Comparison of ENCODE assay signal across 25 cellular contexts in genomic region chr16:87209808-87210512, GRCh38.
DNase-seq lines count a peak whose midpoint lies in the region; ATAC-seq, FAIRE-seq and TF ChIP-seq lines count a peak whose summit lies in the region.
"Had no signal": no experiment of that assay in that cellular context is flagged by ENCODE, and none has a peak within 500 bp of the region (broad histone marks: within the 10 kb centered on the region; RNA-seq: fewer than 3 reads in every experiment).

No MANE protein-coding gene starts in this region.

- no peak for TF ChIP-seq EP300 in K562 (IDR thresholded peaks at IDR 0.05; ENCODE audit: low read length)

- H2BK15ac ChIP-seq in neuronal stem cell (ENCODE audit: low read length) = no peak overlapping the region

- no peak for TF ChIP-seq RAD21 in K562 (CRISPR knock-in tag; conservative IDR thresholded peaks at IDR 0.05 in 1 of 2, IDR thresholded peaks at IDR 0.05 in 1 of 2)

- H2AK5ac ChIP-seq in neuronal stem cell (ENCODE audit: low read depth, low read length) = no peak overlapping the region

- H3K4me3 ChIP-seq in HEK293 (ENCODE audit: low read depth, low read length) (no peak overlapping the region), K562 (no peak overlapping the region), neuronal stem cell (ENCODE audit: low read length in 2 of 2) (peak overlapping the region in 1 of 2 donors; percentile 53)
- H3K4me3 ChIP-seq: GM12878, GM23248 had no signal

- POLR2A ChIA-PET in HEK293 (lab: Yijun Ruan, JAX) = no interaction called here
- POLR2A ChIA-PET in K562 (lab: Yijun Ruan, JAX) = no interaction called here

- no peaks in the 10 kb centered on the region for H3K79me1 ChIP-seq in neuronal stem cell (ENCODE audit: low read depth, low read length)

- H3K79me2 ChIP-seq in K562 (ENCODE audit: control insufficient read depth, insufficient read depth, low read length) = no peaks in the 10 kb centered on the region

- H2BK5ac ChIP-seq in neuronal stem cell (ENCODE audit: low read length) = no peak overlapping the region

- H3K36me3 ChIP-seq in HEK293 (ENCODE audit: control insufficient read depth in 2 of 2, insufficient read depth in 1 of 2, low read length in 2 of 2) (no peaks in the 10 kb centered on the region; a peak in 1 of 3 replicates), K562 (ENCODE audit: control insufficient read depth, insufficient read depth, low read length) (no peaks in the 10 kb centered on the region), neuronal stem cell (replicated peaks in 1 of 2; ENCODE audit: control insufficient read depth in 2 of 2, insufficient read depth in 2 of 2, low read length in 2 of 2) (no peaks in the 10 kb centered on the region)
- H3K36me3 ChIP-seq: BE2C had no signal

- H2BK120ac ChIP-seq in neuronal stem cell (ENCODE audit: low read depth, low read length) = no peak overlapping the region

- intact Hi-C loops in K562 (cut with micrococcal nuclease) = no loop called here

- BruUV-seq in K562 (replicated peaks; lab: Mats Ljungman, UMichigan) = no TSS peak

- H3K18ac ChIP-seq in neuronal stem cell (ENCODE audit: low read length) = no peak overlapping the region

- TF ChIP-seq CTCF in HEK293 (tag by site-specific recombination; IDR thresholded peaks at IDR 0.05) (no peak), K562 (IDR thresholded peaks at IDR 0.05 in 2 of 3, conservative IDR thresholded peaks at IDR 0.05 in 1 of 3; ENCODE audit: insufficient read depth in 2 of 3, low read depth in 1 of 3, low read length in 3 of 3) (no peak)

- CTCF ChIA-PET in HEK293 (lab: Yijun Ruan, JAX) (no interaction called here), K562 (lab: Yijun Ruan, JAX; ENCODE audit: low intra/inter-chr PET ratio) (no interaction called here)

- TF ChIP-seq POLR2A in GM12891 (IDR thresholded peaks at IDR 0.05; ENCODE audit: low read depth, low read length) (no peak), K562 (conservative IDR thresholded peaks at IDR 0.05) (no peak)

- H3K9me3 ChIP-seq in HEK293 (ENCODE audit: control insufficient read depth, insufficient read depth, low read depth, low read length) (no peaks in the 10 kb centered on the region), K562 (replicated peaks; ENCODE audit: control insufficient read depth, insufficient read depth, low read depth, low read length) (no peaks in the 10 kb centered on the region), neuronal stem cell (replicated peaks in 1 of 2; ENCODE audit: control insufficient read depth in 2 of 2, insufficient read depth in 1 of 2, low read depth in 1 of 2, low read length in 2 of 2) (peaks cover 0 to 7% of the 10 kb centered on the region in 2 donors)
- H3K9me3 ChIP-seq: BE2C had no signal

- H3K9ac ChIP-seq in K562 (ENCODE audit: insufficient read depth in 1 of 2, low read depth in 2 of 2, low read length in 2 of 2) (no peak overlapping the region), neuronal stem cell (ENCODE audit: low read depth, low read length, poor library complexity) (peak overlapping the region; percentile 61)
- H3K9ac ChIP-seq: GM23248, KMS-11 had no signal

- no peak overlapping the region for H3K14ac ChIP-seq in neuronal stem cell (ENCODE audit: low read length)

- H2AFZ ChIP-seq in K562 (ENCODE audit: low read depth, low read length) (no peak overlapping the region), neuronal stem cell (ENCODE audit: low read length) (no peak overlapping the region)
- H2AFZ ChIP-seq: GM23248 had no signal

- H3K4me1 ChIP-seq in HEK293 (ENCODE audit: control insufficient read depth, insufficient read depth, low read length) (no peaks in the 10 kb centered on the region), K562 (replicated peaks in 1 of 2; ENCODE audit: control insufficient read depth in 2 of 2, insufficient read depth in 2 of 2, low read length in 2 of 2) (no peaks in the 10 kb centered on the region), neuronal stem cell (ENCODE audit: control insufficient read depth in 2 of 2, insufficient read depth in 1 of 2, low read depth in 1 of 2, low read length in 2 of 2) (peaks cover 0 to 12% of the 10 kb centered on the region in 2 donors)
- H3K4me1 ChIP-seq: BE2C had no signal

- in situ Hi-C loops in K562 (cut with MboI) = no loop called here

- no peaks in the 10 kb centered on the region for H3K9me1 ChIP-seq in K562 (ENCODE audit: control insufficient read depth, insufficient read depth, low read length)

- no peak overlapping the region for H3K4ac ChIP-seq in neuronal stem cell (ENCODE audit: low read length)

- no peak overlapping the region for H4K8ac ChIP-seq in neuronal stem cell (ENCODE audit: low read depth, low read length)

- H3K27ac ChIP-seq in HEK293 (ENCODE audit: extremely low read depth, low read depth, low read length) (no peak overlapping the region), K562 (ENCODE audit: extremely low read depth, low read depth, low read length) (no peak overlapping the region; the same call in 2 of the 3 replicates), neuronal stem cell (replicated peaks; ENCODE audit: low read length) (no peak overlapping the region)
- H3K27ac ChIP-seq: GM23248, HL-60, KMS-11 had no signal

- 0 out of 5 replicates have a peak, but pooled peaks cover 0 to 14% of the 10 kb centered on the region in 2 experiments for H3K27me3 ChIP-seq in K562 (ENCODE audit: control insufficient read depth in 2 of 2, insufficient read depth in 2 of 2, low read length in 2 of 2)
- no peaks in the 10 kb centered on the region for H3K27me3 ChIP-seq in neuronal stem cell (ENCODE audit: control insufficient read depth in 3 of 3, insufficient read depth in 3 of 3, low read depth in 1 of 3, low read length in 3 of 3)
- H3K27me3 ChIP-seq: BE2C had no signal

- no peak overlapping the region for H4K91ac ChIP-seq in neuronal stem cell (ENCODE audit: low read depth, low read length, poor library complexity)

- H3K4me2 ChIP-seq in K562 (ENCODE audit: insufficient read depth, low read length) (no peak overlapping the region), neuronal stem cell (ENCODE audit: insufficient read depth, low read length, poor library complexity, severe bottlenecking) (no peak overlapping the region)
- H3K4me2 ChIP-seq: KMS-11 had no signal

- 36% methylated on average over 2 of the region's 2 CpGs for WGBS in K562 (ENCODE audit: insufficient coverage, low coverage, missing lambda C conversion rate)
- WGBS in neuronal stem cell (ENCODE audit: extremely low coverage in 2 of 2, insufficient read length in 2 of 2, insufficient replicate concordance in 1 of 2), 2 donors = no CpG with 5 or more reads among the region's 2 CpGs

- no peak for ATAC-seq in K562
- ATAC-seq in activated CD4-positive, CD25-positive, alpha-beta regulatory T cell treated with anti-CD3 and anti-CD28 coated beads, Interleukin-2, amount 50 U/mL, for 24 hours = no peak
- ATAC-seq: GM12878, HCT116 had no signal

- H3K23ac ChIP-seq in neuronal stem cell (ENCODE audit: low read depth, low read length, poor library complexity) = no peak overlapping the region

- FAIRE-seq in GM12891 (lab: Jason Lieb, UNC) (peak; percentile 61), K562 (lab: Jason Lieb, UNC) (peak; percentile 56)
- FAIRE-seq: GM12878, GM18507, H54 had no signal

- no peaks in the 10 kb centered on the region for H4K20me1 ChIP-seq in K562 (replicated peaks; ENCODE audit: control insufficient read depth, insufficient read depth, low read length)

- DNase-seq in GM12891 (ENCODE audit: insufficient read length, low spot score) (no peak), K562 (ENCODE audit: extremely low read depth in 1 of 4, low spot score in 3 of 4) (no peak), neuronal stem cell (ENCODE audit: low spot score) (no peak), nucleus accumbens (lab: John Stamatoyannopoulos, UW) (no peak), NOMO-1 treated with DMSO at 0.1 percent for 48 hours (lab: John Stamatoyannopoulos, UW; ENCODE audit: unreplicated experiment) (no peak)
- DNase-seq in stimulated activated CD4-positive, alpha-beta T cell treated with anti-CD3 and anti-CD28 coated beads, Interleukin-12 subunit alpha, Interleukin-12 subunit beta, amount 100 ng/mL, for 4 hours = no peak
- DNase-seq: ACHN; BE2C; C1 segment of cervical spinal cord; CD4-positive, CD25-positive, alpha-beta regulatory T cell; CD8-positive, alpha-beta memory T cell; COR-L47; DMS 273 treated with DMSO at 0.1 percent for 48 hours; DMS53; DND-41; EL; GM23248 had no signal

- no peak overlapping the region for H2BK12ac ChIP-seq in neuronal stem cell (ENCODE audit: low read length)

TF ChIP-seq in GM12891, 5 proteins besides CTCF, POLR2A, EP300 and RAD21:
- TF ChIP-seq POLR2AphosphoS5 (IDR thresholded peaks at IDR 0.05; ENCODE audit: low read depth, low read length) (no peak), PAX5 (IDR thresholded peaks at IDR 0.05; ENCODE audit: insufficient read depth, low read length, severe bottlenecking) (no peak), SPI1 (IDR thresholded peaks at IDR 0.05; ENCODE audit: low read depth, low read length) (no peak), TAF1 (IDR thresholded peaks at IDR 0.05; ENCODE audit: low read depth, low read length) (no peak), POU2F2 (IDR thresholded peaks at IDR 0.05; ENCODE audit: low read depth, low read length) (no peak)

TF ChIP-seq in HEK293, 187 proteins besides CTCF, POLR2A, EP300 and RAD21 (continues in another document):
- no peak for TF ChIP-seq KLF8 (tag by site-specific recombination; IDR thresholded peaks at IDR 0.05)
- TF ChIP-seq ZNF404 (tag by site-specific recombination; IDR thresholded peaks at IDR 0.05) = no peak
- no peak for TF ChIP-seq BCL6B (tag by site-specific recombination; IDR thresholded peaks at IDR 0.05)

TF ChIP-seq in K562, 482 proteins besides CTCF, POLR2A, EP300 and RAD21 (continues in another document):
- TF ChIP-seq TFAM (CRISPR knock-in tag; conservative IDR thresholded peaks at IDR 0.05) (no peak), OTX1 (CRISPR knock-in tag; IDR thresholded peaks at IDR 0.05) (0 out of 2 replicates have a peak, but pooled peaks have one; percentile 49), KDM1A (IDR thresholded peaks at IDR 0.05) (0 out of 4 replicates have a peak, but pooled peaks of 1 of the 2 experiments have one; percentile 29), ATF1 (CRISPR knock-in tag; IDR thresholded peaks at IDR 0.05) (no peak), ATF1 (tag; IDR thresholded peaks at IDR 0.05) (peak; percentile 13; the same call in 1 of the 2 replicates)
